ENCODE assay signal across 19 cellular contexts in the genomic region with DNA sequence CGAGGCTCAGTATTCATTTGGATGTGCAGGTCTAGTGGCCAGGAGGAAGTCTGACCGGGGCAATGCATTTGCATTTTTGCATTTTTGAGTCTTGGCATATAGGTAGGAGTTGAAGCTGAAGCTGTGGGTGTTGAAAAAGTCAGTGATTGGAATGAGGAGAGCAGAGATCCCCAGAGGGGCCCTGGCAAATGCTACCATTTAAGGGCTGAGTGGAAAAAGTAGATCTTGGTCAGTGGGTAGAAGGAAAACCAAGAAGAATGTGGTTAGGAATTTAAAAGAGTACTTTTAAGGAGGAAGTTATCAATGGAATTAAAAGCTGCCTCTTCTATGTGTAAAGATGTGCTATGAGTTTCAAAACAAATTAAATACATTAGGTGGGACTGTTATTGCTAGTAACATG.
A peak's percentile ranks its signal among the peaks of the same experiment; 100 is the strongest.
DNase-seq lines count a peak whose midpoint lies in the region; ATAC-seq and TF ChIP-seq lines count a peak whose summit lies in the region.
"Had no signal": no experiment of that assay in that cellular context is flagged by ENCODE, and none has a peak within 500 bp of the region (broad histone marks: within the 10 kb centered on the region; RNA-seq: fewer than 3 reads in every experiment).

No MANE protein-coding gene starts in this region.

- no peaks in the 10 kb centered on the region for H3K79me1 ChIP-seq in IMR-90 (ENCODE audit: low read depth in 1 of 2, low read length in 2 of 2)

- peak; percentile 50 for ATAC-seq in IMR-90 (ENCODE audit: low read depth)
- no peak for ATAC-seq in CD4-positive, alpha-beta T cell (ENCODE audit: poor library complexity)
- ATAC-seq: A549, HCT116 had no signal

- H3K23ac ChIP-seq in IMR-90 (ENCODE audit: low read depth, low read length) = no peak overlapping the region

- peaks cover 5% of the 10 kb centered on the region; the same call in 1 of the 2 replicates for H3K9me1 ChIP-seq in IMR-90 (ENCODE audit: insufficient read depth, low read length)

- no peaks in the 10 kb centered on the region for H3K36me3 Mint-ChIP-seq in osteocyte (ENCODE audit: unreplicated experiment)
- H3K36me3 Mint-ChIP-seq in CD4-positive, alpha-beta T cell (ENCODE audit: low read depth) = no peaks in the 10 kb centered on the region

- H3K9ac ChIP-seq in IMR-90 (ENCODE audit: low read depth, low read length) = no peak overlapping the region
- H3K9ac ChIP-seq: BLaER1 treated with 17β-estradiol and CSF1 and Interleukin-3, amounts not matched to agents 10 nM and 100 nM had no signal

- dilution Hi-C loops in IMR-90 (cut with HindIII; ENCODE audit: low sequenced_read_pairs, unreplicated experiment) = no loop called here

- no peaks in the 10 kb centered on the region for H4K20me1 ChIP-seq in IMR-90 (ENCODE audit: insufficient read depth, low read length)

- H3K4ac ChIP-seq in IMR-90 (ENCODE audit: low read depth, low read length) = peak overlapping the region; percentile 63

- H2BK15ac ChIP-seq in IMR-90 (ENCODE audit: low read depth, low read length) = peak overlapping the region; percentile 52; the same call in 1 of the 3 replicates

- no peak overlapping the region for H3K4me2 ChIP-seq in IMR-90 (ENCODE audit: low read depth, low read length)
- H3K4me2 ChIP-seq: A549 had no signal

- H3K27ac ChIP-seq in IMR-90 (ENCODE audit: insufficient read depth, low read length) (no peak overlapping the region), prostate gland (no peak overlapping the region)
- H3K27ac ChIP-seq in CD4-positive, alpha-beta T cell (ENCODE audit: low read depth, low read length) = no peak overlapping the region
- H3K27ac ChIP-seq: A549, SK-N-MC had no signal

- no peak for TF ChIP-seq RAD21 in IMR-90 (IDR thresholded peaks at IDR 0.05; ENCODE audit: low read length)

- no peak for TF ChIP-seq CTCF in AG04449 (IDR thresholded peaks at IDR 0.05; ENCODE audit: insufficient read depth, low read length, missing control alignments)
- no peak for TF ChIP-seq CTCF in IMR-90 (conservative IDR thresholded peaks at IDR 0.05; ENCODE audit: low read depth, low read length)
- TF ChIP-seq CTCF in astrocyte of the spinal cord (IDR thresholded peaks at IDR 0.05; ENCODE audit: low read depth, low read length) = no peak
- TF ChIP-seq CTCF in osteocyte (IDR thresholded peaks at IDR 0.05) = no peak
- no peak for TF ChIP-seq CTCF in prostate gland (IDR thresholded peaks at IDR 0.05)
- no peak for TF ChIP-seq CTCF in CD4-positive, alpha-beta T cell (IDR thresholded peaks at IDR 0.05)

- no peaks in the 10 kb centered on the region for H3K36me3 ChIP-seq in IMR-90 (ENCODE audit: control insufficient read depth, insufficient read depth, low read length)
- no peaks in the 10 kb centered on the region for H3K36me3 ChIP-seq in prostate gland
- H3K36me3 ChIP-seq: BLaER1 treated with 17β-estradiol and CSF1 and Interleukin-3, amounts not matched to agents 10 nM and 100 nM had no signal

- CTCF ChIA-PET in AG04449 (lab: Yijun Ruan, JAX) (interaction anchor here (1.3 kb wide), 1 partner anchor 691 kb away, joined by 3 read pairs; no protein-coding TSS in a partner anchor), IMR-90 (lab: Yijun Ruan, JAX) (interaction anchor here (1.1 kb wide), 1 partner anchor 297 kb away, joined by 3 read pairs; no protein-coding TSS in a partner anchor)
- CTCF ChIA-PET in CD4-positive, alpha-beta T cell (lab: Charles Lee) = no interaction called here

- H3K27me3 Mint-ChIP-seq in osteocyte (ENCODE audit: unreplicated experiment) = no peaks in the 10 kb centered on the region
- H3K27me3 Mint-ChIP-seq in CD4-positive, alpha-beta T cell = peaks cover 19% of the 10 kb centered on the region

- peak overlapping the region; percentile 73 for H2BK120ac ChIP-seq in IMR-90 (ENCODE audit: low read depth, low read length)

- H3K4me1 ChIP-seq in IMR-90 (ENCODE audit: control insufficient read depth, insufficient read depth, low read length) = peaks cover 12% of the 10 kb centered on the region
- no peaks in the 10 kb centered on the region for H3K4me1 ChIP-seq in prostate gland (replicated peaks)
- H3K4me1 ChIP-seq: A549 had no signal

- no peak overlapping the region for H2BK5ac ChIP-seq in IMR-90 (ENCODE audit: low read depth, low read length, poor library complexity, severe bottlenecking)

- peak overlapping the region; percentile 58 for H4K91ac ChIP-seq in IMR-90 (ENCODE audit: insufficient read depth, low read depth, low read length)

- H2BK20ac ChIP-seq in IMR-90 (ENCODE audit: low read depth, low read length) = 0 out of 2 replicates have a peak overlapping the region, but pooled peaks have one; percentile 47

- WGBS in IMR-90 (ENCODE audit: extremely low coverage in 2 of 2, insufficient read length in 1 of 2), 2 experiments = no CpG with 5 or more reads among the region's 2 CpGs
- WGBS in prostate gland = 94% methylated on average over 2 of the region's 2 CpGs

- H3K27ac Mint-ChIP-seq in osteocyte (ENCODE audit: unreplicated experiment) = peak overlapping the region; percentile 3
- no peak overlapping the region for H3K27ac Mint-ChIP-seq in CD4-positive, alpha-beta T cell

- H4K5ac ChIP-seq in IMR-90 (ENCODE audit: low read depth, low read length) = no peak overlapping the region; the same call in 1 of the 2 replicates

- no peak overlapping the region for H3K4me3 ChIP-seq in AG04449 (ENCODE audit: low read depth, low read length)
- no peak overlapping the region for H3K4me3 ChIP-seq in IMR-90 (ENCODE audit: insufficient read depth, low read depth, low read length)
- H3K4me3 ChIP-seq in astrocyte of the spinal cord (ENCODE audit: low read depth, low read length) = no peak overlapping the region
- no peak overlapping the region for H3K4me3 ChIP-seq in prostate gland
- H3K4me3 ChIP-seq: A549; BLaER1 treated with 17β-estradiol and CSF1 and Interleukin-3, amounts not matched to agents 10 nM and 100 nM; SK-N-MC had no signal

- H2AK5ac ChIP-seq in IMR-90 (ENCODE audit: low read depth, low read length) = peak overlapping the region; percentile 72; the same call in 1 of the 2 replicates

- DNase-seq in AG04449 (ENCODE audit: low read depth, low spot score) (peak; percentile 60), IMR-90 (no peak), astrocyte of the spinal cord (ENCODE audit: low read depth, low spot score) (peak; percentile 36), osteocyte (ENCODE audit: extremely low spot score, unreplicated experiment) (no peak), NOMO-1 (lab: John Stamatoyannopoulos, UW; ENCODE audit: unreplicated experiment in 2 of 2) (no peak), DMS114 treated with DMSO at 0.1 percent for 48 hours (lab: John Stamatoyannopoulos, UW; ENCODE audit: unreplicated experiment) (no peak), prostate gland (ENCODE audit: low spot score) (no peak)
- DNase-seq in CD4-positive, alpha-beta T cell = no peak
- DNase-seq: CD8-positive, alpha-beta memory T cell; DMS79; GOT3; KBM-7; NCI-H1694 treated with DMSO at 0.1 percent for 48 hours; OCI-M1; SHP77 had no signal

- no peak overlapping the region for H3K56ac ChIP-seq in IMR-90 (ENCODE audit: extremely low read depth, insufficient read depth, low read length)

- BruUV-seq in IMR-90 (replicated peaks; lab: Mats Ljungman, UMichigan) = no TSS peak

- no peak overlapping the region for H3K4me3 Mint-ChIP-seq in osteocyte (ENCODE audit: unreplicated experiment)
- H3K4me3 Mint-ChIP-seq in CD4-positive, alpha-beta T cell = no peak overlapping the region
- H3K4me3 Mint-ChIP-seq: CD8-positive, alpha-beta memory T cell had no signal

- no peak overlapping the region for H2AK9ac ChIP-seq in IMR-90 (replicated peaks; ENCODE audit: low read depth, low read length, poor library complexity)

- TF ChIP-seq POLR2A in IMR-90 (IDR thresholded peaks at IDR 0.05; ENCODE audit: low read depth, low read length) (no peak), prostate gland (IDR thresholded peaks at IDR 0.05) (no peak)

- no peaks in the 10 kb centered on the region for H3K9me3 Mint-ChIP-seq in osteocyte (ENCODE audit: unreplicated experiment)
- H3K9me3 Mint-ChIP-seq in CD4-positive, alpha-beta T cell = no peaks in the 10 kb centered on the region
- H3K9me3 Mint-ChIP-seq: CD8-positive, alpha-beta memory T cell had no signal

- H3K27me3 ChIP-seq in IMR-90 (ENCODE audit: control insufficient read depth, insufficient read depth, low read length) = no peaks in the 10 kb centered on the region
- H3K27me3 ChIP-seq in prostate gland (replicated peaks; ENCODE audit: insufficient read depth) = no peaks in the 10 kb centered on the region
- H3K27me3 ChIP-seq in CD4-positive, alpha-beta T cell (ENCODE audit: control insufficient read depth, insufficient read depth, low read length) = no peaks in the 10 kb centered on the region
- H3K27me3 ChIP-seq: BLaER1 treated with 17β-estradiol and CSF1 and Interleukin-3, amounts not matched to agents 10 nM and 100 nM had no signal

- H2AFZ ChIP-seq in IMR-90 (replicated peaks; ENCODE audit: low read length, poor library complexity) = no peak overlapping the region

- in situ Hi-C loops in IMR-90 (cut with MboI; ENCODE audit: low sequenced_read_pairs) = no loop called here
- in situ Hi-C loops in astrocyte of the spinal cord (cut with HindIII; ENCODE audit: low sequenced_read_pairs) = no loop called here

- H3K9me3 ChIP-seq in IMR-90 (ENCODE audit: control insufficient read depth, insufficient read depth, low read length) = no peaks in the 10 kb centered on the region
- no peaks in the 10 kb centered on the region for H3K9me3 ChIP-seq in prostate gland
- H3K9me3 ChIP-seq in CD4-positive, alpha-beta T cell (ENCODE audit: control insufficient read depth, low read length) = no peaks in the 10 kb centered on the region
- H3K9me3 ChIP-seq: A549; BLaER1 treated with 17β-estradiol and CSF1 and Interleukin-3, amounts not matched to agents 10 nM and 100 nM had no signal

- POLR2A ChIA-PET in AG04449 (lab: Yijun Ruan, JAX) = interaction anchor here (0.7 kb wide), 1 partner anchor 29 kb away, joined by 3 read pairs; no protein-coding TSS in a partner anchor
- POLR2A ChIA-PET in IMR-90 (lab: Charles Lee; ENCODE audit: unreplicated experiment) = no interaction called here
- POLR2A ChIA-PET in CD4-positive, alpha-beta T cell (lab: Charles Lee) = no interaction called here

- H3K4me1 Mint-ChIP-seq in osteocyte (ENCODE audit: unreplicated experiment) = peaks cover 23% of the 10 kb centered on the region
- H3K4me1 Mint-ChIP-seq in CD4-positive, alpha-beta T cell (ENCODE audit: low read depth) = peaks cover 19% of the 10 kb centered on the region

- H4K8ac ChIP-seq in IMR-90 (ENCODE audit: low read depth in 2 of 2, low read length in 2 of 2) = no peak overlapping the region

- H3K18ac ChIP-seq in IMR-90 (ENCODE audit: low read depth, low read length) = peak overlapping the region; percentile 69

- 0 out of 2 replicates have a peak overlapping the region, but pooled peaks have one; percentile 40 for H3K14ac ChIP-seq in IMR-90 (replicated peaks; ENCODE audit: low read depth, low read length)

- intact Hi-C loops in IMR-90 (cut with micrococcal nuclease) = no loop called here
- intact Hi-C loops in prostate gland (cut with DNase I) = no loop called here
- intact Hi-C loops in CD4-positive, alpha-beta T cell (cut with DNase I, micrococcal nuclease) = no loop called here

TF ChIP-seq in IMR-90, 13 proteins besides CTCF, POLR2A, EP300 and RAD21 (continues in another document):
- no peak for TF ChIP-seq CEBPB (IDR thresholded peaks at IDR 0.05; ENCODE audit: low read depth, low read length)
- no peak for TF ChIP-seq RFX5 (IDR thresholded peaks at IDR 0.05; ENCODE audit: low read depth, low read length)
- TF ChIP-seq RCOR1 (IDR thresholded peaks at IDR 0.05; ENCODE audit: insufficient replicate concordance, low read length) = no peak
- no peak for TF ChIP-seq MAFK (IDR thresholded peaks at IDR 0.05; ENCODE audit: low read depth, low read length)

Comparison
In these comparisons a context has a peak if more than half of its experiments do, and no peak if none do; other contexts are left out.
1. DNase-seq: peak in AG04449 (single experiment) and astrocyte of the spinal cord (single experiment); none in IMR-90 (single experiment), osteocyte (single experiment), NOMO-1 (0 of 2), DMS114 treated with DMSO at 0.1 percent for 48 hours (single experiment), prostate gland (single experiment) and CD4-positive, alpha-beta T cell (0 of 10).